ENCODE assay signal across 17 cellular contexts in genomic region chr21:27464643-27465042, GRCh38.
"Had no signal": no experiment of that assay in that cellular context is flagged by ENCODE, and none has a peak within 500 bp of the region (broad histone marks: within the 10 kb centered on the region; RNA-seq: fewer than 3 reads in every experiment).

No MANE protein-coding gene starts in this region.

- H3K4me2 ChIP-seq: hepatocyte had no signal

- DNase-seq: activated CD4-positive, alpha-beta T cell treated with anti-CD3 and anti-CD28 coated beads, Interleukin-2, amount 50 U/mL, for 4 hours; activated CD4-positive, CD25-positive, alpha-beta regulatory T cell treated with anti-CD3 and anti-CD28 coated beads, Interleukin-2, amount 50 U/mL, for 72 hours; activated CD8-positive, alpha-beta memory T cell treated with anti-CD3 and anti-CD28 coated beads, Interleukin-2, amount 10 ng/mL, durations not matched to agents 7 days and 5 days; activated effector memory CD4-positive, alpha-beta T cell treated with Interleukin-2 at 50 U/mL for 16 hours; activated T-cell treated with anti-CD3 and anti-CD28 coated beads, Interleukin-2, amount 50 U/mL, for 24 hours; amygdala; left cardiac atrium; lower lobe of right lung; midbrain; pancreas; transverse colon had no signal

- H3K4me1 ChIP-seq: gastroesophageal sphincter, lower lobe of right lung, pancreas, transverse colon had no signal

- H3K27me3 ChIP-seq: cardiac muscle cell, gastroesophageal sphincter, hepatocyte, pancreas, transverse colon had no signal

- H3K36me3 ChIP-seq: cardiac muscle cell, gastroesophageal sphincter, lower lobe of right lung, pancreas, transverse colon had no signal

- H3K9me3 ChIP-seq: gastroesophageal sphincter, lower lobe of right lung, pancreas, transverse colon had no signal

- ATAC-seq: activated CD8-positive, alpha-beta memory T cell treated with anti-CD3 and anti-CD28 coated beads, Interleukin-2, amount 10 ng/mL, durations not matched to agents 7 days and 5 days; activated naive CD4-positive, alpha-beta T cell treated with anti-CD3 and anti-CD28 coated beads, Interleukin-2, amount 50 U/mL, for 72 hours; gastroesophageal sphincter; left cardiac atrium; lower lobe of right lung; pancreas; stimulated activated effector memory CD8-positive, alpha-beta T cell treated with anti-CD3 and anti-CD28 coated beads, Interleukin-12 subunit alpha, Interleukin-12 subunit beta, amount 100 ng/mL, for 72 hours had no signal

- H3K79me2 ChIP-seq: hepatocyte had no signal

- H3K27ac ChIP-seq: cardiac muscle cell, gastroesophageal sphincter, hepatocyte, lower lobe of right lung, pancreas, skin epidermis, transverse colon had no signal

- H3K4me3 ChIP-seq: cardiac muscle cell, gastroesophageal sphincter, hepatocyte, lower lobe of right lung, pancreas, skin epidermis, transverse colon had no signal

- H2AFZ ChIP-seq: hepatocyte had no signal
